20 cellular contexts compared by ENCODE assay signal in the genomic region with DNA sequence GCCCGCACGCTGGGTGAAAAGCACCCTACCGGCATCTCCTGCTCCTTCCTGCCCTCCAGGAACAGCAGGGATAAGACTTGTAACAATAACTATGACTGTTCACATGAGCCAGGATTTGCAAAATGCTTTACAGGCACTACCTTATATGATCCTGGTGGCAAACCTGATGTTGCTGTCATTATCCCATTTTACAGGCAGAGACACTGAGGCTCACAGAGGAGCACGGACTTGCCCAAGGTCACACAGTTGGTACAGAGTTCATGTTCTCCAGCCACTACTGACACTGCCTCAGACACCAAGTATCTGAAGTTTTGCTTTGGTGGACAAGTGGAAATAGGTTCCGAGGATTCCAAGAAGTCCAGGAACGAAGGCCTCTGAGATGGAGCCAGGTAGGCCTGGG. TPM values are rescaled to one million over a fixed set of nuclear protein-coding genes. Genes with fewer than 3 reads are reported as not detected.
DNase-seq lines count a peak whose midpoint lies in the region; ATAC-seq, FAIRE-seq and TF ChIP-seq lines count a peak whose summit lies in the region.
"Had no signal": no experiment of that assay in that cellular context is flagged by ENCODE, and none has a peak within 500 bp of the region (broad histone marks: within the 10 kb centered on the region; RNA-seq: fewer than 3 reads in every experiment).

No MANE protein-coding gene starts in this region.

- BruUV-seq in HepG2 (replicated peaks; lab: Mats Ljungman, UMichigan) (no TSS peak), K562 (replicated peaks; lab: Mats Ljungman, UMichigan) (no TSS peak)

- no peaks in the 10 kb centered on the region for H3K27me3 Mint-ChIP-seq in stimulated activated naive B cell treated with anti-CD40 and anti-IgM and Interleukin-4, amounts not matched to agents 10 μg/mL and 1 μg/mL and 100 μg/mL, for 72 hours
- H3K27me3 Mint-ChIP-seq: CD4-positive, alpha-beta memory T cell had no signal

- TF ChIP-seq RAD21 in HepG2 (CRISPR knock-in tag; IDR thresholded peaks at IDR 0.05) (no peak), K562 (CRISPR knock-in tag; conservative IDR thresholded peaks at IDR 0.05 in 1 of 2, IDR thresholded peaks at IDR 0.05 in 1 of 2) (no peak)

- H3K9ac ChIP-seq in HepG2 (ENCODE audit: insufficient read depth, low read depth, low read length) (no peak overlapping the region), K562 (ENCODE audit: insufficient read depth in 1 of 2, low read depth in 2 of 2, low read length in 2 of 2) (no peak overlapping the region)
- H3K9ac ChIP-seq: BLaER1 had no signal

- no peak overlapping the region for H3K4me3 ChIP-seq in HepG2 (replicated peaks in 1 of 3; ENCODE audit: insufficient read depth in 1 of 3, low read depth in 2 of 3, low read length in 3 of 3)
- H3K4me3 ChIP-seq in right lobe of liver, result no peak overlapping the region
- H3K4me3 ChIP-seq in K562, result no peak overlapping the region
- H3K4me3 ChIP-seq: BLaER1 had no signal

- TF ChIP-seq POLR2A in HepG2 (IDR thresholded peaks at IDR 0.05; ENCODE audit: insufficient read depth in 1 of 2, low read depth in 2 of 2, low read length in 2 of 2) (no peak), right lobe of liver (IDR thresholded peaks at IDR 0.05) (no peak), K562 (conservative IDR thresholded peaks at IDR 0.05) (no peak)

- no peaks in the 10 kb centered on the region for H3K27me3 ChIP-seq in HepG2 (ENCODE audit: control insufficient read depth in 1 of 2, insufficient read depth in 2 of 2, low read length in 2 of 2)
- H3K27me3 ChIP-seq in right lobe of liver, result no peaks in the 10 kb centered on the region
- H3K27me3 ChIP-seq in K562 (ENCODE audit: control insufficient read depth in 2 of 2, insufficient read depth in 2 of 2, low read length in 2 of 2), result peaks cover 0 to 14% of the 10 kb centered on the region in 2 experiments; a peak in 2 of 5 replicates
- no peaks in the 10 kb centered on the region for H3K27me3 ChIP-seq in layer of hippocampus (ENCODE audit: control insufficient read depth, insufficient read depth, low read length)
- H3K27me3 ChIP-seq: BLaER1 had no signal

- TF ChIP-seq CTCF in HepG2 (CRISPR knock-in tag; IDR thresholded peaks at IDR 0.05) (no peak), right lobe of liver (IDR thresholded peaks at IDR 0.05) (no peak), K562 (IDR thresholded peaks at IDR 0.05 in 2 of 3, conservative IDR thresholded peaks at IDR 0.05 in 1 of 3; ENCODE audit: insufficient read depth in 2 of 3, low read depth in 1 of 3, low read length in 3 of 3) (no peak)

- intact Hi-C loops in HepG2 (cut with micrococcal nuclease; ENCODE audit: unreplicated experiment) (no loop called here), right lobe of liver (cut with DNase I) (no loop called here), K562 (cut with micrococcal nuclease) (loop anchor here (5.0 kb wide), 1 partner anchor 365 kb away; no protein-coding TSS in a partner anchor)

- H3K27ac ChIP-seq in HepG2 (ENCODE audit: extremely low read length, insufficient read depth, low read length) (no peak overlapping the region), right lobe of liver (no peak overlapping the region), K562 (ENCODE audit: extremely low read depth, low read depth, low read length) (no peak overlapping the region), layer of hippocampus (ENCODE audit: low read depth, low read length) (peak overlapping the region; percentile 8)
- H3K27ac ChIP-seq: BLaER1 had no signal

- no peaks in the 10 kb centered on the region for H3K36me3 ChIP-seq in HepG2 (replicated peaks in 1 of 2; ENCODE audit: control insufficient read depth in 1 of 2, insufficient read depth in 2 of 2, low read length in 2 of 2)
- H3K36me3 ChIP-seq in right lobe of liver, result peaks cover 0 to 9% (median 0%) of the 10 kb centered on the region in 4 donors
- H3K36me3 ChIP-seq in K562 (ENCODE audit: control insufficient read depth, insufficient read depth, low read length), result no peaks in the 10 kb centered on the region

- H3K4me2 ChIP-seq in HepG2 (ENCODE audit: low read depth, low read length), result no peak overlapping the region
- H3K4me2 ChIP-seq in K562 (ENCODE audit: insufficient read depth, low read length), result no peak overlapping the region
- H3K4me2 ChIP-seq: BLaER1 had no signal

- peaks cover 15 to 32% of the 10 kb centered on the region in 2 donors for H3K36me3 Mint-ChIP-seq in stimulated activated naive B cell treated with anti-CD40 and anti-IgM and Interleukin-4, amounts not matched to agents 10 μg/mL and 1 μg/mL and 100 μg/mL, for 72 hours

- H3K4me1 Mint-ChIP-seq in stimulated activated naive B cell treated with anti-CD40 and anti-IgM and Interleukin-4, amounts not matched to agents 10 μg/mL and 1 μg/mL and 100 μg/mL, for 72 hours, result peaks cover 11 to 12% of the 10 kb centered on the region in 2 donors

- H3K4me1 ChIP-seq in HepG2 (ENCODE audit: insufficient read depth, low read length) (peaks cover 33% of the 10 kb centered on the region), right lobe of liver (peaks cover 0 to 12% (median 0%) of the 10 kb centered on the region in 4 donors), K562 (replicated peaks in 1 of 2; ENCODE audit: control insufficient read depth in 2 of 2, insufficient read depth in 2 of 2, low read length in 2 of 2) (peaks cover 0 to 8% of the 10 kb centered on the region in 2 experiments; a peak in 3 of 5 replicates)

- H2AFZ ChIP-seq in HepG2 (ENCODE audit: low read length) (no peak overlapping the region), K562 (ENCODE audit: low read depth, low read length) (no peak overlapping the region)

- TF ChIP-seq EP300 in HepG2 (IDR thresholded peaks at IDR 0.05; ENCODE audit: low read depth in 2 of 2, low read length in 2 of 2) (no peak), HepG2 (CRISPR knock-in tag; IDR thresholded peaks at IDR 0.05; ENCODE audit: borderline replicate concordance) (no peak), K562 (IDR thresholded peaks at IDR 0.05; ENCODE audit: low read length) (no peak)

- H3K9me1 ChIP-seq in K562 (ENCODE audit: control insufficient read depth, insufficient read depth, low read length), result no peaks in the 10 kb centered on the region

- no peak for FAIRE-seq in HepG2 (lab: Jason Lieb, UNC)
- FAIRE-seq in K562 (lab: Jason Lieb, UNC), result no peak
- FAIRE-seq: HTR-8/SVneo had no signal

- H4K20me1 ChIP-seq in HepG2 (ENCODE audit: insufficient read depth, low read length) (no peaks in the 10 kb centered on the region), K562 (replicated peaks; ENCODE audit: control insufficient read depth, insufficient read depth, low read length) (no peaks in the 10 kb centered on the region)
- H4K20me1 ChIP-seq: BLaER1 had no signal

- H3K9me3 ChIP-seq in HepG2 (ENCODE audit: low read length) (no peaks in the 10 kb centered on the region), right lobe of liver (no peaks in the 10 kb centered on the region), K562 (replicated peaks; ENCODE audit: control insufficient read depth, insufficient read depth, low read depth, low read length) (no peaks in the 10 kb centered on the region)
- H3K9me3 ChIP-seq: BLaER1 had no signal

- WGBS in HepG2 (ENCODE audit: low lambda C conversion rate), result 94% methylated on average over 6 of the region's 6 CpGs
- 96% methylated on average over 4 of the region's 6 CpGs for whole genome bisulfite sequencing in right lobe of liver (ENCODE audit: insufficient coverage, low coverage, low lambda C conversion rate, missing lambda C conversion rate)
- 75% methylated on average over 6 of the region's 6 CpGs for WGBS in K562 (ENCODE audit: insufficient coverage, low coverage, missing lambda C conversion rate)

- DNase-seq in HepG2 (ENCODE audit: low spot score), result no peak
- no peak for DNase-seq in right lobe of liver
- DNase-seq in K562 (ENCODE audit: extremely low read depth in 1 of 4, low spot score in 3 of 4), result no peak
- no peak for DNase-seq in stimulated activated naive B cell treated with anti-CD40 and anti-IgM and Interleukin-4, amounts not matched to agents 10 μg/mL and 1 μg/mL and 100 μg/mL, for 72 hours
- DNase-seq in activated naive CD4-positive, alpha-beta T cell (lab: John Stamatoyannopoulos, UW), result no peak
- DNase-seq in activated naive CD4-positive, alpha-beta T cell treated with anti-CD3 and anti-CD28 coated beads, Interleukin-2, amount 50 U/mL, for 16 hours, result no peak
- DNase-seq in mucosa of gallbladder (ENCODE audit: low spot score), result no peak
- DNase-seq: 8988T; CD4-positive, alpha-beta memory T cell; DMS153; DMS79; GDM1; GOT3; H7; HFFc6 had no signal

- H3K79me2 ChIP-seq in HepG2 (ENCODE audit: insufficient read depth, low read length) (no peaks in the 10 kb centered on the region), K562 (ENCODE audit: control insufficient read depth, insufficient read depth, low read length) (no peaks in the 10 kb centered on the region)

- CTCF ChIA-PET in HepG2 (lab: Yijun Ruan, JAX; ENCODE audit: low intra/inter-chr PET ratio, low total read pairs), result no interaction called here
- CTCF ChIA-PET in K562 (lab: Yijun Ruan, JAX; ENCODE audit: low intra/inter-chr PET ratio), result no interaction called here

- peak overlapping the region; percentile 5 for H3K27ac Mint-ChIP-seq in stimulated activated naive B cell treated with anti-CD40 and anti-IgM and Interleukin-4, amounts not matched to agents 10 μg/mL and 1 μg/mL and 100 μg/mL, for 72 hours
- H3K27ac Mint-ChIP-seq: HFFc6 had no signal

- in situ Hi-C loops in HepG2 (cut with HindIII; ENCODE audit: extremely low pct_ligation_motif_present, low pct_unique_long_range_greater_than_20kb), result no loop called here
- in situ Hi-C loops in K562 (cut with MboI), result no loop called here

- ATAC-seq in HepG2 (no peak), right lobe of liver (no peak), K562 (no peak)
- ATAC-seq in stimulated activated naive B cell treated with anti-CD40 and anti-IgM and Interleukin-4, amounts not matched to agents 10 μg/mL and 1 μg/mL and 100 μg/mL, for 72 hours (replicated peaks), result no peak
- ATAC-seq: HCT116 had no signal

- no peak overlapping the region for H3K4me3 Mint-ChIP-seq in stimulated activated naive B cell treated with anti-CD40 and anti-IgM and Interleukin-4, amounts not matched to agents 10 μg/mL and 1 μg/mL and 100 μg/mL, for 72 hours
- H3K4me3 Mint-ChIP-seq: CD14-positive monocyte; CD4-positive, alpha-beta memory T cell; HFFc6 had no signal

- POLR2A ChIA-PET in HepG2 (lab: Yijun Ruan, JAX), result no interaction called here
- POLR2A ChIA-PET in K562 (lab: Yijun Ruan, JAX), result interaction anchor here (1.3 kb wide), 1 partner anchor 15 kb away, joined by 3 read pairs; no protein-coding TSS in a partner anchor

- no peaks in the 10 kb centered on the region for H3K9me3 Mint-ChIP-seq in stimulated activated naive B cell treated with anti-CD40 and anti-IgM and Interleukin-4, amounts not matched to agents 10 μg/mL and 1 μg/mL and 100 μg/mL, for 72 hours
- H3K9me3 Mint-ChIP-seq: CD4-positive, alpha-beta memory T cell; HFFc6 had no signal

RNA-seq across cellular contexts. Expression of a gene that starts 22.6 kb away (rescaled TPM):
- 12.9 and 13.0 TPM in 2 replicates for total RNA-seq in HepG2 (2016; rRNA removed; fragmentation: Illumina TruSeq; extraction: Trizol)
- total RNA-seq in HepG2 (2016; cell fraction: cytosol; rRNA removed; fragmentation: Illumina TruSeq; extraction: Trizol; ENCODE audit: low read depth), result 14.4 and 15.2 TPM in 2 replicates
- 12.4 and 12.7 TPM in 2 replicates for total RNA-seq in HepG2 (2016; cell fraction: insoluble cytoplasmic fraction; rRNA removed; fragmentation: Illumina TruSeq; extraction: Trizol)
- 34.8 and 35.0 TPM in 2 replicates for total RNA-seq in HepG2 (2016; cell fraction: membrane; rRNA removed; fragmentation: Illumina TruSeq; extraction: Trizol)
- 4.4 and 5.2 TPM in 2 replicates for total RNA-seq in HepG2 (2016; cell fraction: nucleus; rRNA removed; fragmentation: Illumina TruSeq; extraction: Trizol)
- 10.7 and 11.5 TPM in 2 replicates for polyA plus RNA-seq in HepG2 (2011; rRNA removed)
- 10.9 and 11.5 TPM in 2 replicates for polyA plus RNA-seq in HepG2 (2011; cell fraction: cytosol; rRNA removed)
- polyA plus RNA-seq in HepG2 (2011; cell fraction: nucleus; rRNA removed), result 3.4 and 4.3 TPM in 2 replicates
- polyA plus RNA-seq in HepG2 (2012), result 12.3 and 13.7 TPM in 2 replicates
- polyA plus RNA-seq in HepG2 (2016; cell fraction: cytosol; fragmentation: Illumina TruSeq; extraction: Trizol; ENCODE audit: low read depth), result 20.7 and 21.8 TPM in 2 replicates
- polyA plus RNA-seq in HepG2 (2016; cell fraction: insoluble cytoplasmic fraction; fragmentation: Illumina TruSeq; extraction: Trizol; ENCODE audit: low read depth), result 17.9 TPM in 2 replicates
- 36.8 and 38.1 TPM in 2 replicates for polyA plus RNA-seq in HepG2 (2016; cell fraction: membrane; fragmentation: Illumina TruSeq; extraction: Trizol; ENCODE audit: low read depth)
- 10.2 and 10.4 TPM in 2 replicates for polyA plus RNA-seq in HepG2 (2016; cell fraction: nucleus; fragmentation: Illumina TruSeq; extraction: Trizol; ENCODE audit: insufficient read depth, low read depth)
- 25.4 and 50.4 TPM in 2 replicates for polyA minus RNA-seq in HepG2 (2011; rRNA and poly(A)+ RNA removed; ENCODE audit: low replicate concordance)
- polyA minus RNA-seq in HepG2 (2011; cell fraction: cytosol; rRNA and poly(A)+ RNA removed), result 16.7 and 19.5 TPM in 2 replicates
- polyA minus RNA-seq in HepG2 (2011; cell fraction: nucleus; rRNA and poly(A)+ RNA removed), result 2.4 and 3.9 TPM in 2 replicates
- total RNA-seq in right lobe of liver, result 10 to 100 TPM in 5 of 6 experiments, 1 to 10 TPM in 1; 9.8 to 20.8 (median 13.6) TPM
- total RNA-seq in K562 (2011; cell fraction: chromatin; rRNA removed; ENCODE audit: low replicate concordance), result 2.4 and 3.1 TPM in 2 replicates
- 1.8 and 2.0 TPM in 2 replicates for total RNA-seq in K562 (2011; cell fraction: nucleolus; rRNA removed)
- 2.1 and 2.7 TPM in 2 replicates for total RNA-seq in K562 (2011; cell fraction: nucleoplasm; rRNA removed)
- 6.9 and 10.7 TPM in 2 replicates for total RNA-seq in K562 (2014; rRNA removed)
- total RNA-seq in K562 (2014; rRNA removed; fragmentation: Illumina TruSeq; extraction: Trizol), result 7.2 and 7.8 TPM in 2 replicates
- 5.3 and 6.1 TPM in 2 replicates for total RNA-seq in K562 (2015; rRNA removed; fragmentation: Illumina TruSeq; extraction: Trizol)
- total RNA-seq in K562 (2021), result 6.0 and 6.6 TPM in 2 replicates
- polyA plus RNA-seq in K562 (2011; rRNA removed), result 4.7 and 4.9 TPM in 2 replicates
- polyA plus RNA-seq in K562 (2011; cell fraction: cytosol; rRNA removed), result 3.7 and 4.8 TPM in 2 replicates
- polyA plus RNA-seq in K562 (2011; cell fraction: nucleus; rRNA removed), result 0.81 and 1.2 TPM in 2 replicates
- polyA plus RNA-seq in K562 (2012), result 7.0 and 9.7 TPM in 2 replicates
- 7.8 and 8.3 TPM in 2 replicates for polyA plus RNA-seq in K562 (2014; fragmentation: Illumina TruSeq; extraction: Trizol)
- 1 to 10 TPM; 4.4 to 5.0 TPM for polyA plus RNA-seq in K562 (2014; fragmentation: Nextera tagmentation; extraction: Ambion mirVana)
- polyA plus RNA-seq in K562 (2014; rRNA removed), result 5.7 and 6.1 TPM in 2 replicates
- 5.7 and 6.3 TPM in 2 replicates for polyA minus RNA-seq in K562 (2011; rRNA and poly(A)+ RNA removed)
- 6.8 and 13.3 TPM in 2 replicates for polyA minus RNA-seq in K562 (2011; cell fraction: cytosol; rRNA and poly(A)+ RNA removed)
- polyA minus RNA-seq in K562 (2011; cell fraction: nucleus; rRNA and poly(A)+ RNA removed), result 0.67 and 1.00 TPM in 2 replicates
- 28.2 TPM for total RNA-seq in mucosa of gallbladder

RNA-seq across cellular contexts. Expression of a gene that starts 24.5 kb away (rescaled TPM):
- total RNA-seq in HepG2 (2016; rRNA removed; fragmentation: Illumina TruSeq; extraction: Trizol), result 0.35 and 0.66 TPM in 2 replicates
- 0.20 and 0.35 TPM in 2 replicates for total RNA-seq in HepG2 (2016; cell fraction: cytosol; rRNA removed; fragmentation: Illumina TruSeq; extraction: Trizol; ENCODE audit: low read depth)
- total RNA-seq in HepG2 (2016; cell fraction: insoluble cytoplasmic fraction; rRNA removed; fragmentation: Illumina TruSeq; extraction: Trizol), result 0.45 and 0.93 TPM in 2 replicates
- 0.83 and 1.0 TPM in 2 replicates for total RNA-seq in HepG2 (2016; cell fraction: membrane; rRNA removed; fragmentation: Illumina TruSeq; extraction: Trizol)
- total RNA-seq in HepG2 (2016; cell fraction: nucleus; rRNA removed; fragmentation: Illumina TruSeq; extraction: Trizol), result 0.75 and 1.1 TPM in 2 replicates
- polyA plus RNA-seq in HepG2 (2011; rRNA removed), result 4.7 and 5.6 TPM in 2 replicates
- polyA plus RNA-seq in HepG2 (2011; cell fraction: cytosol; rRNA removed), result 3.1 and 4.5 TPM in 2 replicates
- polyA plus RNA-seq in HepG2 (2011; cell fraction: nucleus; rRNA removed), result 7.9 and 11.8 TPM in 2 replicates
- polyA plus RNA-seq in HepG2 (2012), result 0.68 and 1.3 TPM in 2 replicates
- polyA plus RNA-seq in HepG2 (2016; cell fraction: cytosol; fragmentation: Illumina TruSeq; extraction: Trizol; ENCODE audit: low read depth), result 0.67 and 0.84 TPM in 2 replicates
- 0.52 and 0.71 TPM in 2 replicates for polyA plus RNA-seq in HepG2 (2016; cell fraction: insoluble cytoplasmic fraction; fragmentation: Illumina TruSeq; extraction: Trizol; ENCODE audit: low read depth)
- polyA plus RNA-seq in HepG2 (2016; cell fraction: membrane; fragmentation: Illumina TruSeq; extraction: Trizol; ENCODE audit: low read depth), result 1.1 and 1.2 TPM in 2 replicates
- 2.0 and 2.5 TPM in 2 replicates for polyA plus RNA-seq in HepG2 (2016; cell fraction: nucleus; fragmentation: Illumina TruSeq; extraction: Trizol; ENCODE audit: insufficient read depth, low read depth)
- 13.9 TPM in 1 of 2 replicates, not detected in the other for polyA minus RNA-seq in HepG2 (2011; rRNA and poly(A)+ RNA removed; ENCODE audit: low replicate concordance)
- 3.2 and 3.3 TPM in 2 replicates for polyA minus RNA-seq in HepG2 (2011; cell fraction: cytosol; rRNA and poly(A)+ RNA removed)
- polyA minus RNA-seq in HepG2 (2011; cell fraction: nucleus; rRNA and poly(A)+ RNA removed), result 4.0 and 4.6 TPM in 2 replicates
- 10 to 100 TPM in 1 of 6 experiments, 1 to 10 TPM in 5; 5.3 to 10.3 (median 6.7) TPM for total RNA-seq in right lobe of liver
- 1.1 TPM in 1 of 2 replicates, not detected in the other for total RNA-seq in K562 (2011; cell fraction: chromatin; rRNA removed; ENCODE audit: low replicate concordance)
- total RNA-seq in K562 (2011; cell fraction: nucleolus; rRNA removed), result 0.39 and 0.50 TPM in 2 replicates
- not detected in 2 replicates for total RNA-seq in K562 (2011; cell fraction: nucleoplasm; rRNA removed)
- not detected in 2 replicates for total RNA-seq in K562 (2014; rRNA removed)
- total RNA-seq in K562 (2014; rRNA removed; fragmentation: Illumina TruSeq; extraction: Trizol), result not detected in 2 replicates
- not detected in 2 replicates for total RNA-seq in K562 (2015; rRNA removed; fragmentation: Illumina TruSeq; extraction: Trizol)
- not detected in 2 replicates for total RNA-seq in K562 (2021)
- 0.13 and 0.47 TPM in 2 replicates for polyA plus RNA-seq in K562 (2011; rRNA removed)
- polyA plus RNA-seq in K562 (2011; cell fraction: cytosol; rRNA removed), result 0.33 and 0.47 TPM in 2 replicates
- polyA plus RNA-seq in K562 (2011; cell fraction: nucleus; rRNA removed), result 0.34 and 0.72 TPM in 2 replicates
- 0.03 TPM in 1 of 2 replicates, not detected in the other for polyA plus RNA-seq in K562 (2012)
- not detected in 2 replicates for polyA plus RNA-seq in K562 (2014; fragmentation: Illumina TruSeq; extraction: Trizol)
- polyA plus RNA-seq in K562 (2014; fragmentation: Nextera tagmentation; extraction: Ambion mirVana), result not detected
- polyA plus RNA-seq in K562 (2014; rRNA removed), result 0.03 TPM in 1 of 2 replicates, not detected in the other
- polyA minus RNA-seq in K562 (2011; rRNA and poly(A)+ RNA removed), result 0.39 TPM in 1 of 2 replicates, not detected in the other
- polyA minus RNA-seq in K562 (2011; cell fraction: cytosol; rRNA and poly(A)+ RNA removed), result not detected in 2 replicates
- polyA minus RNA-seq in K562 (2011; cell fraction: nucleus; rRNA and poly(A)+ RNA removed), result 0.40 and 1.7 TPM in 2 replicates
- total RNA-seq in mucosa of gallbladder, result 2.1 TPM
- polyA plus RNA-seq: CD4-positive, alpha-beta memory T cell had no signal

RNA-seq across cellular contexts. Expression of a gene that starts 42.4 kb away (rescaled TPM):
- total RNA-seq in HepG2 (2016; rRNA removed; fragmentation: Illumina TruSeq; extraction: Trizol) (10.4 and 12.2 TPM in 2 replicates), right lobe of liver (1 to 10 TPM; 4.9 to 8.8 (median 6.8) TPM), K562 (2014; rRNA removed) (19.7 and 27.7 TPM in 2 replicates), K562 (2014; rRNA removed; fragmentation: Illumina TruSeq; extraction: Trizol) (12.0 and 12.8 TPM in 2 replicates), K562 (2015; rRNA removed; fragmentation: Illumina TruSeq; extraction: Trizol) (19.7 and 22.4 TPM in 2 replicates), K562 (2021) (18.7 and 20.4 TPM in 2 replicates), mucosa of gallbladder (18.8 TPM)
- 2.5 and 2.6 TPM in 2 replicates for total RNA-seq in HepG2 (2016; cell fraction: cytosol; rRNA removed; fragmentation: Illumina TruSeq; extraction: Trizol; ENCODE audit: low read depth)
- total RNA-seq in HepG2 (2016; cell fraction: insoluble cytoplasmic fraction; rRNA removed; fragmentation: Illumina TruSeq; extraction: Trizol), result 8.5 and 11.7 TPM in 2 replicates
- 5.2 and 5.6 TPM in 2 replicates for total RNA-seq in HepG2 (2016; cell fraction: membrane; rRNA removed; fragmentation: Illumina TruSeq; extraction: Trizol)
- 12.5 and 13.8 TPM in 2 replicates for total RNA-seq in HepG2 (2016; cell fraction: nucleus; rRNA removed; fragmentation: Illumina TruSeq; extraction: Trizol)
- polyA plus RNA-seq in HepG2 (2011; rRNA removed) (6.3 and 6.7 TPM in 2 replicates), K562 (2011; rRNA removed) (13.7 and 15.0 TPM in 2 replicates), K562 (2014; fragmentation: Illumina TruSeq; extraction: Trizol) (19.4 and 20.2 TPM in 2 replicates), K562 (2014; fragmentation: Nextera tagmentation; extraction: Ambion mirVana) (1 to 10 TPM; 3.4 to 4.7 TPM), K562 (2014; rRNA removed) (29.6 and 30.4 TPM in 2 replicates)
- polyA plus RNA-seq in HepG2 (2011; cell fraction: cytosol; rRNA removed), result 4.3 and 5.7 TPM in 2 replicates
- 32.3 and 36.3 TPM in 2 replicates for polyA plus RNA-seq in HepG2 (2011; cell fraction: nucleus; rRNA removed)
- polyA plus RNA-seq in HepG2 (2012), result 7.6 and 9.7 TPM in 2 replicates
- polyA plus RNA-seq in HepG2 (2016; cell fraction: cytosol; fragmentation: Illumina TruSeq; extraction: Trizol; ENCODE audit: low read depth), result 1.2 and 1.4 TPM in 2 replicates
- polyA plus RNA-seq in HepG2 (2016; cell fraction: insoluble cytoplasmic fraction; fragmentation: Illumina TruSeq; extraction: Trizol; ENCODE audit: low read depth), result 11.8 and 12.5 TPM in 2 replicates
- polyA plus RNA-seq in HepG2 (2016; cell fraction: membrane; fragmentation: Illumina TruSeq; extraction: Trizol; ENCODE audit: low read depth), result 3.1 and 3.4 TPM in 2 replicates
- polyA plus RNA-seq in HepG2 (2016; cell fraction: nucleus; fragmentation: Illumina TruSeq; extraction: Trizol; ENCODE audit: insufficient read depth, low read depth), result 29.5 and 29.6 TPM in 2 replicates
- 5.0 and 14.9 TPM in 2 replicates for polyA minus RNA-seq in HepG2 (2011; rRNA and poly(A)+ RNA removed; ENCODE audit: low replicate concordance)
- 1.4 and 1.7 TPM in 2 replicates for polyA minus RNA-seq in HepG2 (2011; cell fraction: cytosol; rRNA and poly(A)+ RNA removed)
- polyA minus RNA-seq in HepG2 (2011; cell fraction: nucleus; rRNA and poly(A)+ RNA removed), result 11.3 and 11.8 TPM in 2 replicates
- 38.1 and 49.8 TPM in 2 replicates for total RNA-seq in K562 (2011; cell fraction: chromatin; rRNA removed; ENCODE audit: low replicate concordance)
- total RNA-seq in K562 (2011; cell fraction: nucleolus; rRNA removed), result 30.0 and 31.9 TPM in 2 replicates
- 33.7 and 35.5 TPM in 2 replicates for total RNA-seq in K562 (2011; cell fraction: nucleoplasm; rRNA removed)
- polyA plus RNA-seq in K562 (2011; cell fraction: cytosol; rRNA removed), result 10.1 and 10.3 TPM in 2 replicates
- polyA plus RNA-seq in K562 (2011; cell fraction: nucleus; rRNA removed), result 28.9 and 31.1 TPM in 2 replicates
- 25.7 and 29.2 TPM in 2 replicates for polyA plus RNA-seq in K562 (2012)
- 8.3 and 10.1 TPM in 2 replicates for polyA minus RNA-seq in K562 (2011; rRNA and poly(A)+ RNA removed)
- 4.8 and 7.6 TPM in 2 replicates for polyA minus RNA-seq in K562 (2011; cell fraction: cytosol; rRNA and poly(A)+ RNA removed)
- 9.8 and 13.4 TPM in 2 replicates for polyA minus RNA-seq in K562 (2011; cell fraction: nucleus; rRNA and poly(A)+ RNA removed)
